Comparison of ENCODE assay signal across 11 cellular contexts in the genomic region with DNA sequence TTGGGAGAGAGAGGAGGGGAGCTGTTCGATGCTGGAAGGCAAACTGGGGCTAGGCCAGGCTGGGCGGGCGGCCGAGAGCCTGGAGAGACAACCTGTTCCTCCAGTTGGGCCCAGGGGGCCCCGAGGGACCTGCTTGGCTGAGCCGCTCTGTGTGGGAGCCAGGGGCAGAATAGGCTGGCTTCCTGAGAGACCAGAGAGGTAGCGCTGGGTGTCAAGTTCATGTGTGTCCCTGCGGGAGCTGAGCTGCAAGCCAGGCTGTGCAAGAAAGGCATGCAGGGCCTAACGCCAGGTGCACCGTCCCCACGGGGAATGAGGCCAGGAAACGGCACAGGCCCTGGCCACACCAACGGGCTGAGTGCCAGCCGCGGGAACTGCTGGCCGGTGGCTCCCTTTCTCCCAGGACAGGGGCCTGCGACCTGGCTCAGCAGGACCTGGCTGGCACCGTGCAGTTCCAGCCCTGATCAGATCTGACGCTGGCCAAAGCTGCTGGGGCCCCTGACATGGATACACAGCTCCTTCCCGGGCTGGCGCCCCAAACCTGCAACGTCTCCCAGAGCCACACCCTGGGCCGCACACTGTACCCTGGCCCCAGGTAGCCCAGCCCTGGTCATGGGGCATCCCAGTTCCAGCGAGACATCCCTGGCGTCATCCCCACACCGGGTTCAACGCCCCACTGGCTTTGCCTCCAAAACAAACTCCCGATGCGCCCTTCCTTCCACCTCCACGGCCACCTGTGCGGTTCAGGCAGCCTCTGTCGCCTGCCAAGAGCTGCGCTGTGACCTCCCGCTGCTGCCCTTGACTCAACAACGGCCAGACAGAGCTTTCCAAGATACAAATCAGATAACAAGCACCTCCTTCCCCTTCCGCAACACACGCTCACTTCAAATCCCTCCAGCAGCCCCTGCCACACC.
DNase-seq lines count a peak whose midpoint lies in the region; ATAC-seq, FAIRE-seq and TF ChIP-seq lines count a peak whose summit lies in the region.
"Had no signal": no experiment of that assay in that cellular context is flagged by ENCODE, and none has a peak within 500 bp of the region (broad histone marks: within the 10 kb centered on the region; RNA-seq: fewer than 3 reads in every experiment).

No MANE protein-coding gene starts in this region.

- H3K18ac ChIP-seq in H9 (ENCODE audit: insufficient read length, low read depth, low read length) = no peak overlapping the region

- no peaks in the 10 kb centered on the region; a peak in 1 of 5 replicates for H3K9me3 Mint-ChIP-seq in H9
- H3K9me3 Mint-ChIP-seq: activated naive CD8-positive, alpha-beta T cell treated with anti-CD3 and anti-CD28 coated beads for 36 hours; stimulated activated naive CD8-positive, alpha-beta T cell treated with anti-CD3 and anti-CD28 coated beads, Interleukin-15, Interleukin-2, amounts not matched to agents 100 ng/mL and 50 ng/mL, for 24 hours had no signal

- TF ChIP-seq CTCF in H9 (conservative IDR thresholded peaks at IDR 0.05) (no peak), RWPE1 (conservative IDR thresholded peaks at IDR 0.05; ENCODE audit: low read depth) (no peak), right atrium auricular region (IDR thresholded peaks at IDR 0.05) (peak in 1 of 2 donors; percentile 11)

- H3K4me1 ChIP-seq in H9 (ENCODE audit: insufficient read depth, low read length) (no peaks in the 10 kb centered on the region), right atrium auricular region (peaks cover 0 to 50% of the 10 kb centered on the region in 2 donors), small intestine (ENCODE audit: control insufficient read depth in 2 of 2, insufficient read depth in 1 of 2, low read depth in 1 of 2, low read length in 1 of 2) (peaks cover 0 to 5% of the 10 kb centered on the region in 2 donors)
- H3K4me1 ChIP-seq: SJSA1 had no signal

- ATAC-seq in GM19035 (IDR thresholded peaks at IDR 0.05; ENCODE audit: unreplicated experiment) (no peak), GM18873 (IDR thresholded peaks at IDR 0.05; ENCODE audit: low FRiP score, unreplicated experiment) (no peak), HG03095 (IDR thresholded peaks at IDR 0.05; ENCODE audit: unreplicated experiment) (no peak)

- H3K4me3 Mint-ChIP-seq in H9 = no peak overlapping the region; a peak in 1 of 5 replicates
- H3K4me3 Mint-ChIP-seq: activated naive CD8-positive, alpha-beta T cell treated with anti-CD3 and anti-CD28 coated beads for 36 hours; stimulated activated naive CD8-positive, alpha-beta T cell treated with anti-CD3 and anti-CD28 coated beads, Interleukin-15, Interleukin-2, amounts not matched to agents 100 ng/mL and 50 ng/mL, for 24 hours had no signal

- no peaks in the 10 kb centered on the region for H3K23me2 ChIP-seq in H9 (ENCODE audit: insufficient read length, low read depth, low read length, poor library complexity, severe bottlenecking)

- no peak overlapping the region for H3K4ac ChIP-seq in H9 (ENCODE audit: low read depth, low read length)

- no peak overlapping the region for H4K91ac ChIP-seq in H9 (ENCODE audit: insufficient read length, low read depth, low read length)

- peak overlapping the region; percentile 4; the same call in 1 of the 2 replicates for H3K14ac ChIP-seq in H9 (ENCODE audit: insufficient read depth, low read length)

- POLR2A ChIA-PET in RWPE1 (lab: Yijun Ruan, JAX; ENCODE audit: low non-redundant PET) = no interaction called here

- no peak overlapping the region for H3T11ph ChIP-seq in H9 (ENCODE audit: low read length)

- no CpG with 5 or more reads among the region's 37 CpGs for WGBS in H9 (ENCODE audit: extremely low coverage, insufficient read length, low lambda C conversion rate)
- WGBS in small intestine, 3 donors = 6 to 48% (median 30%) methylated on average over 30 to 37 of the region's 37 CpGs

- H3K79me2 ChIP-seq in H9 (ENCODE audit: insufficient read depth, low read length) = no peaks in the 10 kb centered on the region

- H4K20me1 ChIP-seq in H9 (ENCODE audit: control insufficient read depth, insufficient read depth, insufficient read length) = no peaks in the 10 kb centered on the region

- no peak overlapping the region for H2BK5ac ChIP-seq in H9 (ENCODE audit: insufficient read length, low read length)

- H4K5ac ChIP-seq in H9 (ENCODE audit: insufficient read length, low read depth, low read length) = no peak overlapping the region

- peak overlapping the region; percentile 7 to 80 (median 37); a peak in 4 of 7 replicates for H3K27ac Mint-ChIP-seq in H9
- H3K27ac Mint-ChIP-seq: activated naive CD8-positive, alpha-beta T cell treated with anti-CD3 and anti-CD28 coated beads for 36 hours had no signal

- H3K36me3 Mint-ChIP-seq in H9 (ENCODE audit: insufficient read depth in 1 of 3, low read depth in 3 of 3) = peaks cover 17 to 48% (median 44%) of the 10 kb centered on the region in 3 experiments

- CTCF ChIA-PET in RWPE1 (lab: Yijun Ruan, JAX) = interaction anchor here (1.0 kb wide), 1 partner anchor 11 kb away, joined by 4 read pairs; no protein-coding TSS in a partner anchor

- peaks cover 68% of the 10 kb centered on the region for H3K36me3 ChIP-seq in right atrium auricular region
- H3K36me3 ChIP-seq in small intestine (ENCODE audit: control insufficient read depth in 2 of 2, insufficient read depth in 2 of 2, low read length in 2 of 2) = peaks cover 6 to 9% of the 10 kb centered on the region in 2 donors

- no peaks in the 10 kb centered on the region for H3K4me1 Mint-ChIP-seq in H9
- H3K4me1 Mint-ChIP-seq: activated naive CD8-positive, alpha-beta T cell treated with anti-CD3 and anti-CD28 coated beads for 36 hours had no signal

- no peak overlapping the region for H2BK12ac ChIP-seq in H9 (ENCODE audit: insufficient read length, low read depth, low read length)

- no peak overlapping the region for H2BK20ac ChIP-seq in H9 (ENCODE audit: low read depth, low read length, poor library complexity, severe bottlenecking)

- no peak overlapping the region for H3K56ac ChIP-seq in H9 (ENCODE audit: insufficient read length, low read depth, low read length)

- H3K4me2 ChIP-seq in H9 (ENCODE audit: insufficient read depth, insufficient read length, low read length) = no peak overlapping the region

- DNase-seq in H9 = no peak
- DNase-seq in RWPE1 (ENCODE audit: low spot score) = no peak
- DNase-seq in right atrium auricular region (ENCODE audit: low spot score) = peak; percentile 93
- DNase-seq in small intestine = peak; percentile 91
- DNase-seq in NCI-H82 (lab: John Stamatoyannopoulos, UW) = no peak
- DNase-seq: activated naive CD8-positive, alpha-beta T cell treated with anti-CD3 and anti-CD28 coated beads for 36 hours had no signal

- H2BK15ac ChIP-seq in H9 (ENCODE audit: low read depth, low read length) = no peak overlapping the region

- no peaks in the 10 kb centered on the region; the same call in 1 of the 2 replicates for H3K27me3 Mint-ChIP-seq in H9 (ENCODE audit: low read depth)
- H3K27me3 Mint-ChIP-seq: activated naive CD8-positive, alpha-beta T cell treated with anti-CD3 and anti-CD28 coated beads for 36 hours; stimulated activated naive CD8-positive, alpha-beta T cell treated with anti-CD3 and anti-CD28 coated beads, Interleukin-15, Interleukin-2, amounts not matched to agents 100 ng/mL and 50 ng/mL, for 24 hours had no signal

- no peak overlapping the region for H2BK120ac ChIP-seq in H9 (ENCODE audit: low read depth, low read length, poor library complexity, severe bottlenecking)

- H3K4me3 ChIP-seq in right atrium auricular region (no peak overlapping the region), small intestine (ENCODE audit: low read depth in 1 of 2, low read length in 2 of 2) (no peak overlapping the region)
- H3K4me3 ChIP-seq: SJSA1 had no signal

- no peaks in the 10 kb centered on the region for H3K79me1 ChIP-seq in H9 (ENCODE audit: insufficient read depth, low read depth, low read length, poor library complexity, severe bottlenecking)

- no peak overlapping the region for H3K23ac ChIP-seq in H9 (ENCODE audit: insufficient read length, low read depth, low read length)

- H4K8ac ChIP-seq in H9 (replicated peaks; ENCODE audit: insufficient read length, low read depth, low read length) = no peak overlapping the region

- FAIRE-seq in small intestine (lab: Jason Lieb, UNC) = no peak

- no peak overlapping the region for H3K9ac ChIP-seq in H9 (ENCODE audit: extremely low read depth, insufficient read length, low read length)

- no peak overlapping the region for H2AFZ ChIP-seq in H9 (ENCODE audit: low read length)

- H2AK5ac ChIP-seq in H9 (ENCODE audit: insufficient read length, low read length) = no peak overlapping the region

- H3K9me3 ChIP-seq in H9 (ENCODE audit: control insufficient read depth, low read depth, low read length) (no peaks in the 10 kb centered on the region), right atrium auricular region (no peaks in the 10 kb centered on the region), small intestine (ENCODE audit: control insufficient read depth, low read depth) (no peaks in the 10 kb centered on the region)
- H3K9me3 ChIP-seq: SJSA1 had no signal

- H3K27ac ChIP-seq in H9 (ENCODE audit: insufficient read length, low read depth, low read length) (no peak overlapping the region), RWPE1 (peak overlapping the region; percentile 74), right atrium auricular region (peak overlapping the region; percentile 67 to 80), small intestine (ENCODE audit: low read depth in 1 of 2, low read length in 1 of 2) (peak overlapping the region; percentile 80 to 86)
- H3K27ac ChIP-seq: SJSA1 had no signal

- H3K27me3 ChIP-seq in H9 (ENCODE audit: insufficient read depth, low read length) (no peaks in the 10 kb centered on the region), right atrium auricular region (no peaks in the 10 kb centered on the region), small intestine (ENCODE audit: control insufficient read depth in 2 of 2, insufficient read depth in 2 of 2, low read length in 2 of 2) (no peaks in the 10 kb centered on the region)
- H3K27me3 ChIP-seq: SJSA1 had no signal

Comparison
In these comparisons a context has a peak if more than half of its experiments do, and no peak if none do; other contexts are left out.
1. DNase-seq: peak in right atrium auricular region (single experiment) and small intestine (single experiment); none in H9 (single experiment), RWPE1 (single experiment) and NCI-H82 (single experiment).